Comparison of ENCODE assay signal across 17 cellular contexts in the genomic region with DNA sequence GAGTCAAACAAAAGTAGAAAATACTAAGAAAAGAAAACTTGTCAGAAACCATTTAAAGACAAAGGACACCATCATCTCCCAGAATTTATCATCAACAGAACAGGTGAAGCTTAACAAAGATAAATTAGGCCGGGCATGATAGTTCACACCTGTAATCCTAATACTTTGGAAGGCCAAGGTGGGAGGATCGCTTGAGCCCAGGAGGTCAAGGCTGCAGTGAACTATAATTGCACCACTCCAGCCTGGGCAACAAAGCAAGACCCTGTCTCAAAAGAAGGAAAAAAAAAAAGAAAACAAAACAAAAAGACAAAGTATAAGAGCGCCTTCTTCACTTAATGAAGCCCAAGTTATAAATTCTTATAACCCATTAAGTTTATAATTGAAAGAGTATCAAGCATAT.
"Had no signal": no experiment of that assay in that cellular context is flagged by ENCODE, and none has a peak within 500 bp of the region (broad histone marks: within the 10 kb centered on the region; RNA-seq: fewer than 3 reads in every experiment).

No MANE protein-coding gene starts in this region.

- H3K9me3 ChIP-seq: left ventricle myocardium inferior, lower lobe of right lung, sigmoid colon had no signal

- H3K27ac Mint-ChIP-seq: memory B cell; natural killer cell treated with Interleukin-12 subunit alpha and Interleukin-12 subunit beta and Interleukin-15 and Interleukin-18, amount 100 ng/mL, for 72 hours had no signal

- H3K36me3 ChIP-seq: left ventricle myocardium inferior, lower lobe of right lung, sigmoid colon had no signal

- ATAC-seq: foreskin keratinocyte; lower lobe of right lung; natural killer cell treated with Interleukin-12 subunit alpha and Interleukin-12 subunit beta and Interleukin-15 and Interleukin-18, amount 100 ng/mL, for 72 hours had no signal

- H3K27me3 Mint-ChIP-seq: memory B cell; natural killer cell treated with Interleukin-12 subunit alpha and Interleukin-12 subunit beta and Interleukin-15 and Interleukin-18, amount 100 ng/mL, for 72 hours had no signal

- H3K4me3 ChIP-seq: dorsolateral prefrontal cortex, left ventricle myocardium inferior, lower lobe of right lung, sigmoid colon, skin epidermis had no signal

- H3K9ac ChIP-seq: parathyroid adenoma had no signal

- DNase-seq: cortex of kidney; dorsolateral prefrontal cortex; effector memory CD4-positive, alpha-beta T cell; foreskin keratinocyte; kidney; left cardiac atrium; left ventricle myocardium inferior; lower lobe of right lung; midbrain; sigmoid colon; stimulated activated CD4-positive, alpha-beta T cell treated with anti-CD3 and anti-CD28 coated beads, Interleukin-2, amount 100 ng/mL, for 24 hours; stimulated activated naive CD4-positive, alpha-beta T cell treated with Interleukin-2 at 50 U/mL for 16 hours had no signal

- H2AFZ ChIP-seq: parathyroid adenoma had no signal

- H3K27me3 ChIP-seq: dorsolateral prefrontal cortex, foreskin keratinocyte, sigmoid colon had no signal

- FAIRE-seq: kidney, urothelium cell line had no signal

- H3K4me1 ChIP-seq: parathyroid adenoma had no signal

- H3K36me3 Mint-ChIP-seq: natural killer cell treated with Interleukin-12 subunit alpha and Interleukin-12 subunit beta and Interleukin-15 and Interleukin-18, amount 100 ng/mL, for 72 hours had no signal

- H3K4me3 Mint-ChIP-seq: memory B cell; natural killer cell treated with Interleukin-12 subunit alpha and Interleukin-12 subunit beta and Interleukin-15 and Interleukin-18, amount 100 ng/mL, for 72 hours had no signal

- H3K27ac ChIP-seq: dorsolateral prefrontal cortex, foreskin keratinocyte, left ventricle myocardium inferior, lower lobe of right lung, parathyroid adenoma, sigmoid colon, skin epidermis had no signal

- H3K9me3 Mint-ChIP-seq: memory B cell; natural killer cell treated with Interleukin-12 subunit alpha and Interleukin-12 subunit beta and Interleukin-15 and Interleukin-18, amount 100 ng/mL, for 72 hours had no signal
